In the genomic region with DNA sequence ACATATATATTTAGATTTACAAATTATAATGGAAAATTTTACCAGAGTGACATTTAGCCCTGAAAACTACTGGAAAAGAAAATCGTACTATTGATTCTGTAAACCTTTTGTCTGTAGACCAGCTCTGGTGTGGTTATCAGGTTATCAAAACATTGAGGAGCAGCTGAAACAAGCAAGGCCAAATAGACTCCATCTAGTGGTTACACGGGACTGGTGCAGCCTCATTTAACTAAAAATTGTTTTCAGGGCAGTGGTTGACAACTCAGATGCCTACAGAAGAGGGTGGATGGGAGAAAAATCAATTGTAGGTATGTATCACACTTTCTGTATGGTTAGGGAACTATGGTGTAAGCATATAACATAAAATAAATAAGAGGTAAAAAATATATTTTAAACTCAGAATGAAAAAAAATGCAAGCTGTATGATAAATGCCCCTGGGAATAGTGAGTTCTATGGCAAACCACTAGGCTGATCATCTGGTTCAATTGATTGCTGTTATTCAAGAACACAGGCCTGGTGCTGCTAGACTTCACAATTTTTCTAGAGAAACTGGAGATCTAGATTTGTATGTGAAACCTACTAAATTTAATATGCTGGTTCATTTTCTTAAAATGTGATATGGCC, we compare ENCODE assay signal across 8 cellular contexts. TPM values are rescaled to one million over a fixed set of nuclear protein-coding genes. Genes with fewer than 3 reads are reported as not detected.
DNase-seq lines count a peak whose midpoint lies in the region; ATAC-seq and TF ChIP-seq lines count a peak whose summit lies in the region.

No MANE protein-coding gene starts in this region.

- in situ Hi-C loops in Caki2 (cut with HindIII; ENCODE audit: low pct_unique_long_range_greater_than_20kb, low sequenced_read_pairs) (no loop called here), astrocyte of the spinal cord (cut with HindIII; ENCODE audit: low sequenced_read_pairs) (no loop called here)

- H3K36me3 ChIP-seq in upper lobe of left lung: no peaks in the 10 kb centered on the region

- no peaks in the 10 kb centered on the region for H3K27me3 ChIP-seq in upper lobe of left lung

- H3K9me3 ChIP-seq in upper lobe of left lung: no peaks in the 10 kb centered on the region

- H3K27ac ChIP-seq in upper lobe of left lung: no peak overlapping the region

- peak; percentile 69 for DNase-seq in Caki2 (ENCODE audit: low read depth)
- DNase-seq in NCI-H2171 treated with DMSO at 0.1 percent for 48 hours (lab: John Stamatoyannopoulos, UW): peak; percentile 82
- DNase-seq in astrocyte of the spinal cord (ENCODE audit: low read depth, low spot score): peak; percentile 56
- peak; percentile 59 for DNase-seq in inferior parietal cortex (ENCODE audit: extremely low spot score)
- no peak for DNase-seq in upper lobe of left lung
- no peak for DNase-seq in middle frontal gyrus (ENCODE audit: extremely low spot score, low spot score)

- 22 to 26% methylated on average over 2 of the region's 2 CpGs for WGBS in upper lobe of left lung, 2 donors

- peak; percentile 92 for TF ChIP-seq CTCF in astrocyte of the spinal cord (IDR thresholded peaks at IDR 0.05; ENCODE audit: low read depth, low read length)
- peak; percentile 29 to 63 (median 53) for TF ChIP-seq CTCF in upper lobe of left lung (IDR thresholded peaks at IDR 0.05)

- no peak for TF ChIP-seq EP300 in upper lobe of left lung (IDR thresholded peaks at IDR 0.05)

- H3K4me3 ChIP-seq in astrocyte of the spinal cord (ENCODE audit: low read depth, low read length) (no peak overlapping the region), upper lobe of left lung (no peak overlapping the region)

- no peak for TF ChIP-seq POLR2A in upper lobe of left lung (IDR thresholded peaks at IDR 0.05)

- no peaks in the 10 kb centered on the region for H3K4me1 ChIP-seq in upper lobe of left lung

- ATAC-seq in GM19438 (IDR thresholded peaks at IDR 0.05; ENCODE audit: low read depth, unreplicated experiment) (peak; percentile 93), HG03280 (IDR thresholded peaks at IDR 0.05; ENCODE audit: unreplicated experiment) (peak; percentile 98), upper lobe of left lung (ENCODE audit: low FRiP score in 2 of 2) (peak in 1 of 2 donors; percentile 66)

RNA-seq across cellular contexts. Expression of a gene that starts 51.2 kb away (rescaled TPM):
- 1.2 TPM in 1 of 2 replicates, not detected in the other for total RNA-seq in Caki2 (2014; rRNA removed; shearing (Covaris generic); ENCODE audit: low replicate concordance)
- total RNA-seq in upper lobe of left lung: 10 to 100 TPM; 23.5 to 61.8 (median 26.0) TPM

Comparison
In these comparisons a context has a peak if more than half of its experiments do, and no peak if none do; other contexts are left out.
1. DNase-seq: peak in Caki2 (single experiment), NCI-H2171 treated with DMSO at 0.1 percent for 48 hours (single experiment), astrocyte of the spinal cord (single experiment) and inferior parietal cortex (single experiment); none in upper lobe of left lung (0 of 2) and middle frontal gyrus (single experiment).
2. RNA of a gene that starts 51.2 kb away (total RNA-seq): 23.5 to 61.8 TPM in upper lobe of left lung; 1.2 TPM in Caki2; every median in the first group is over 10 times any median in the second.